ENCODE assay signal across 8 cellular contexts in genomic region chr17:7483238-7484066, GRCh38. TPM values are rescaled to one million over a fixed set of nuclear protein-coding genes. Genes with fewer than 3 reads are reported as not detected.
DNase-seq lines count a peak whose midpoint lies in the region; ATAC-seq and TF ChIP-seq lines count a peak whose summit lies in the region.

No MANE protein-coding gene starts in this region.

- H3K36me3 ChIP-seq in colonic mucosa, result no peaks in the 10 kb centered on the region

- H3K9me3 ChIP-seq in colonic mucosa, result no peaks in the 10 kb centered on the region

- peak overlapping the region; percentile 100 for H3K27ac Mint-ChIP-seq in activated CD4-positive, alpha-beta T cell treated with anti-CD3 and anti-CD28 coated beads, Interleukin-2, amount 10 ng/mL, durations not matched to agents 24 days and 14 days

- peak; percentile 83 for DNase-seq in AG20443 (ENCODE audit: low spot score)
- peak; percentile 89 to 91 for DNase-seq in NCI-H526 (lab: John Stamatoyannopoulos, UW)
- DNase-seq in activated CD4-positive, alpha-beta T cell treated with anti-CD3 and anti-CD28 coated beads, Interleukin-2, amount 10 ng/mL, durations not matched to agents 24 days and 14 days, result peak; percentile 97
- DNase-seq in colonic mucosa, result peak; percentile 93
- DNase-seq in stimulated activated CD4-positive, alpha-beta T cell treated with anti-CD3 and anti-CD28 coated beads, Interleukin-1b, Interleukin-23, amount 100 ng/mL, for 1 hour (ENCODE audit: low read depth in 2 of 2), result peak; percentile 79 to 92

- H3K9ac ChIP-seq in colonic mucosa (ENCODE audit: low read depth in 2 of 2, low read length in 2 of 2), result peak overlapping the region; percentile 78 to 99

- H3K4me3 Mint-ChIP-seq in activated CD4-positive, alpha-beta T cell treated with anti-CD3 and anti-CD28 coated beads, Interleukin-2, amount 10 ng/mL, durations not matched to agents 24 days and 14 days, result peak overlapping the region; percentile 88

- H3K4me1 Mint-ChIP-seq in activated CD4-positive, alpha-beta T cell treated with anti-CD3 and anti-CD28 coated beads, Interleukin-2, amount 10 ng/mL, durations not matched to agents 24 days and 14 days, result peaks cover 50% of the 10 kb centered on the region

- no peaks in the 10 kb centered on the region for H3K27me3 ChIP-seq in colonic mucosa
- H3K27me3 ChIP-seq in layer of hippocampus (ENCODE audit: control insufficient read depth, insufficient read depth, low read length), result no peaks in the 10 kb centered on the region

- no peaks in the 10 kb centered on the region for H3K9me3 Mint-ChIP-seq in activated CD4-positive, alpha-beta T cell treated with anti-CD3 and anti-CD28 coated beads, Interleukin-2, amount 10 ng/mL, durations not matched to agents 24 days and 14 days

- H3K27ac ChIP-seq in colonic mucosa, result peak overlapping the region; percentile 93
- peak overlapping the region; percentile 100 for H3K27ac ChIP-seq in layer of hippocampus (ENCODE audit: low read depth, low read length)

- intact Hi-C loops in activated CD4-positive, alpha-beta T cell treated with anti-CD3 and anti-CD28 coated beads, Interleukin-2, amount 10 ng/mL, durations not matched to agents 24 days and 14 days (cut with micrococcal nuclease), result loop anchor here (1.0 to 5.0 kb wide), 10 partner anchors 28 to 359 kb away; partner anchors contain the start of genes EIF5A, KCTD11, PLSCR3 and SENP3
- intact Hi-C loops in colonic mucosa (cut with DNase I), result loop anchor here (2.0 kb wide), 1 partner anchor 47 kb away; no protein-coding TSS in a partner anchor

- H3K4me3 ChIP-seq in colonic mucosa, result peak overlapping the region; percentile 50

- peaks cover 22% of the 10 kb centered on the region for H3K4me1 ChIP-seq in colonic mucosa

- no peaks in the 10 kb centered on the region for H3K27me3 Mint-ChIP-seq in activated CD4-positive, alpha-beta T cell treated with anti-CD3 and anti-CD28 coated beads, Interleukin-2, amount 10 ng/mL, durations not matched to agents 24 days and 14 days

- no peak for TF ChIP-seq CTCF in colonic mucosa (IDR thresholded peaks at IDR 0.05)

- peaks cover 22% of the 10 kb centered on the region for H3K36me3 Mint-ChIP-seq in activated CD4-positive, alpha-beta T cell treated with anti-CD3 and anti-CD28 coated beads, Interleukin-2, amount 10 ng/mL, durations not matched to agents 24 days and 14 days (ENCODE audit: low read depth)

- ATAC-seq in GM19324 (IDR thresholded peaks at IDR 0.05; ENCODE audit: low FRiP score, unreplicated experiment), result peak; percentile 38
- ATAC-seq in HG03460 (IDR thresholded peaks at IDR 0.05; ENCODE audit: unreplicated experiment), result peak; percentile 42

RNA-seq across cellular contexts. Expression of gene POLR2A, which starts 0.7 kb away (rescaled TPM):
- 226 and 230 TPM in 2 replicates for total RNA-seq in activated CD4-positive, alpha-beta T cell treated with anti-CD3 and anti-CD28 coated beads, Interleukin-2, amount 10 ng/mL, durations not matched to agents 24 days and 14 days
- 100 to 1,000 TPM in 1 of 2 donors, 10 to 100 TPM in 1; 73.5 to 137 TPM for total RNA-seq in colonic mucosa

RNA-seq across cellular contexts. Expression of gene SLC35G6, which starts 2.2 kb away (rescaled TPM):
- not detected in 2 replicates for total RNA-seq in activated CD4-positive, alpha-beta T cell treated with anti-CD3 and anti-CD28 coated beads, Interleukin-2, amount 10 ng/mL, durations not matched to agents 24 days and 14 days
- not detected for total RNA-seq in colonic mucosa

RNA-seq across cellular contexts. Expression of gene ZBTB4, which starts 4.0 kb away (rescaled TPM):
- 16.0 and 16.1 TPM in 2 replicates for total RNA-seq in activated CD4-positive, alpha-beta T cell treated with anti-CD3 and anti-CD28 coated beads, Interleukin-2, amount 10 ng/mL, durations not matched to agents 24 days and 14 days
- 10 to 100 TPM; 12.9 to 26.7 TPM for total RNA-seq in colonic mucosa

RNA-seq across cellular contexts. Expression of gene CHRNB1, which starts 38.6 kb away (rescaled TPM):
- total RNA-seq in activated CD4-positive, alpha-beta T cell treated with anti-CD3 and anti-CD28 coated beads, Interleukin-2, amount 10 ng/mL, durations not matched to agents 24 days and 14 days, result 6.1 and 7.2 TPM in 2 replicates
- 1 to 10 TPM; 4.3 to 6.1 TPM for total RNA-seq in colonic mucosa

RNA-seq across cellular contexts. Expression of gene FGF11, which starts 44.1 kb away (rescaled TPM):
- total RNA-seq in activated CD4-positive, alpha-beta T cell treated with anti-CD3 and anti-CD28 coated beads, Interleukin-2, amount 10 ng/mL, durations not matched to agents 24 days and 14 days, result 9.4 and 9.5 TPM in 2 replicates
- total RNA-seq in colonic mucosa, result 1 to 10 TPM; 1.2 to 1.6 TPM

Comparison
In these comparisons a context has a peak if more than half of its experiments do, and no peak if none do; other contexts are left out.
1. Peak in every context shown above with its lines: DNase-seq, ATAC-seq, H3K4me3 ChIP-seq and H3K27ac ChIP-seq.